8 cellular contexts compared by ENCODE assay signal in the genomic region with DNA sequence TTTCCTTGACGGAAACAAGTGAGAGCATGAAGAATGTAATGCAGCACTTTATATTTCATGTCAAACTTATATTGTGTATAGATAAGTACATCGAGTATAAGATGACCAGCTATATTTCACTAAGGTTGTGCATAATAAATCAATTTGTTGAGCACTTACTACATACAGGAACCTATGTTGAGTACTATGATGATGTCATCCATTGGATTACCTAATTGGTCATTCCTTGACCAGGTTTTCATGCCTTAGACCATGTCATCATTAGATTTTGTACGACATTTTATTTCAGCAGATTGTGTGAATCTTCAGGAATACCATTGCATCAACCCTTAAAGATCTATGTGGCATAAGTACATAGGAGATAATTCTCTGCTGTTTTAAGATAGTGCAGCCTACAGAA.
"Had no signal": no experiment of that assay in that cellular context is flagged by ENCODE, and none has a peak within 500 bp of the region (broad histone marks: within the 10 kb centered on the region; RNA-seq: fewer than 3 reads in every experiment).

No MANE protein-coding gene starts in this region.

- H3K4me3 ChIP-seq: GM12878 had no signal

- ATAC-seq: GM12878 had no signal

- FAIRE-seq: G401.6, GM12878, GM12891, GM12892, GM18507, GM19239 had no signal

- DNase-seq: GDM1, GF-D8 had no signal
